In genomic region chr10:91190388-91190870, GRCh38 we compare ENCODE assay signal across 14 cellular contexts. TPM values are rescaled to one million over a fixed set of nuclear protein-coding genes. Genes with fewer than 3 reads are reported as not detected.
DNase-seq lines count a peak whose midpoint lies in the region; ATAC-seq, FAIRE-seq and TF ChIP-seq lines count a peak whose summit lies in the region.
"Had no signal": no experiment of that assay in that cellular context is flagged by ENCODE, and none has a peak within 500 bp of the region (broad histone marks: within the 10 kb centered on the region; RNA-seq: fewer than 3 reads in every experiment).

No MANE protein-coding gene starts in this region.

- H3K27ac Mint-ChIP-seq in activated T-helper 2 cell treated with anti-CD3 and anti-CD28 coated beads, Interferon-gamma antibody, Interleukin-2, Interleukin-4, amounts not matched to agents 10 μg/mL and 5 μg/mL and 100 μg/mL, durations not matched to agents 14 hours and 24 hours and 36 hours = peak overlapping the region; percentile 39
- H3K27ac Mint-ChIP-seq: H9 had no signal

- CTCF ChIA-PET in HepG2 (lab: Yijun Ruan, JAX; ENCODE audit: low intra/inter-chr PET ratio, low total read pairs) = no interaction called here

- intact Hi-C loops in Right ventricle myocardium superior (cut with DNase I) = no loop called here
- intact Hi-C loops in Right ventricle myocardium inferior (cut with DNase I) = no loop called here
- intact Hi-C loops in activated T-helper 2 cell treated with anti-CD3 and anti-CD28 coated beads, Interferon-gamma antibody, Interleukin-2, Interleukin-4, amounts not matched to agents 10 μg/mL and 5 μg/mL and 100 μg/mL, durations not matched to agents 14 hours and 24 hours and 36 hours (cut with micrococcal nuclease) = no loop called here
- intact Hi-C loops in aorta (cut with DNase I) = no loop called here
- intact Hi-C loops in HepG2 (cut with micrococcal nuclease; ENCODE audit: unreplicated experiment) = no loop called here

- FAIRE-seq in HepG2 (lab: Jason Lieb, UNC) = no peak

- no peak overlapping the region for H3K4me2 ChIP-seq in HepG2 (ENCODE audit: low read depth, low read length)

- no peak for TF ChIP-seq POLR2A in HepG2 (IDR thresholded peaks at IDR 0.05; ENCODE audit: insufficient read depth in 1 of 2, low read depth in 2 of 2, low read length in 2 of 2)

- no peaks in the 10 kb centered on the region for H4K20me1 ChIP-seq in HepG2 (ENCODE audit: insufficient read depth, low read length)

- WGBS in aorta, 2 donors = 72 to 75% methylated on average over 1 of the region's 1 CpG
- 93% methylated on average over 1 of the region's 1 CpG for WGBS in HepG2 (ENCODE audit: low lambda C conversion rate)

- H3K9me3 Mint-ChIP-seq in activated T-helper 2 cell treated with anti-CD3 and anti-CD28 coated beads, Interferon-gamma antibody, Interleukin-2, Interleukin-4, amounts not matched to agents 10 μg/mL and 5 μg/mL and 100 μg/mL, durations not matched to agents 14 hours and 24 hours and 36 hours = no peaks in the 10 kb centered on the region
- H3K9me3 Mint-ChIP-seq: H9 had no signal

- TF ChIP-seq CTCF in HepG2 (CRISPR knock-in tag; IDR thresholded peaks at IDR 0.05) = no peak

- H3K9ac ChIP-seq in HepG2 (ENCODE audit: insufficient read depth, low read depth, low read length) = no peak overlapping the region

- in situ Hi-C loops in HepG2 (cut with HindIII; ENCODE audit: extremely low pct_ligation_motif_present, low pct_unique_long_range_greater_than_20kb) = no loop called here

- H3K4me3 ChIP-seq in aorta (ENCODE audit: low read length in 2 of 2) = no peak overlapping the region
- H3K4me3 ChIP-seq in HepG2 (replicated peaks in 1 of 3; ENCODE audit: insufficient read depth in 1 of 3, low read depth in 2 of 3, low read length in 3 of 3) = no peak overlapping the region
- H3K4me3 ChIP-seq: right lobe of liver had no signal

- H3K27me3 ChIP-seq in aorta (ENCODE audit: control insufficient read depth in 1 of 2, insufficient read depth in 2 of 2, low read length in 1 of 2) = no peaks in the 10 kb centered on the region
- no peaks in the 10 kb centered on the region for H3K27me3 ChIP-seq in HepG2 (ENCODE audit: control insufficient read depth in 1 of 2, insufficient read depth in 2 of 2, low read length in 2 of 2)
- H3K27me3 ChIP-seq: right lobe of liver had no signal

- H2AFZ ChIP-seq in HepG2 (ENCODE audit: low read length) = no peak overlapping the region

- TF ChIP-seq RAD21 in HepG2 (CRISPR knock-in tag; IDR thresholded peaks at IDR 0.05) = no peak

- DNase-seq in Right ventricle myocardium superior (no peak), Right ventricle myocardium inferior (ENCODE audit: missing footprints) (no peak), glomerular visceral epithelial cell (ENCODE audit: extremely low spot score) (peak; percentile 12), aorta (no peak), SKM-1 treated with dmso at 0.1 percent for 144 hours (lab: John Stamatoyannopoulos, UW; ENCODE audit: unreplicated experiment) (no peak), CD1c-positive myeloid dendritic cell (ENCODE audit: extremely low spot score) (no peak), HepG2 (ENCODE audit: low spot score) (no peak)
- no peak for DNase-seq in activated T-helper 2 cell treated with anti-CD3 and anti-CD28 coated beads, Interferon-gamma antibody, Interleukin-2, Interleukin-4, amounts not matched to agents 10 μg/mL and 5 μg/mL and 100 μg/mL, durations not matched to agents 14 hours and 24 hours and 36 hours (ENCODE audit: low spot score)
- DNase-seq: activated T-cell treated with anti-CD3 and anti-CD28 coated beads for 4 hours; H9; NCI-H2171; right lobe of liver; stimulated activated CD8-positive, alpha-beta memory T cell treated with anti-CD3 and anti-CD28 coated beads, Interleukin-4, amount 100 ng/mL, for 48 hours had no signal

- H3K27me3 Mint-ChIP-seq in activated T-helper 2 cell treated with anti-CD3 and anti-CD28 coated beads, Interferon-gamma antibody, Interleukin-2, Interleukin-4, amounts not matched to agents 10 μg/mL and 5 μg/mL and 100 μg/mL, durations not matched to agents 14 hours and 24 hours and 36 hours (ENCODE audit: low read depth) = no peaks in the 10 kb centered on the region

- no TSS peak for BruUV-seq in HepG2 (replicated peaks; lab: Mats Ljungman, UMichigan)

- peak overlapping the region; percentile 67 to 99 for H3K27ac ChIP-seq in aorta (ENCODE audit: low read depth in 1 of 2, low read length in 2 of 2)
- H3K27ac ChIP-seq in HepG2 (ENCODE audit: extremely low read length, insufficient read depth, low read length) = no peak overlapping the region
- H3K27ac ChIP-seq: C4-2B, right lobe of liver had no signal

- no peak for TF ChIP-seq EP300 in HepG2 (IDR thresholded peaks at IDR 0.05; ENCODE audit: low read depth in 2 of 2, low read length in 2 of 2)
- no peak for TF ChIP-seq EP300 in HepG2 (CRISPR knock-in tag; IDR thresholded peaks at IDR 0.05; ENCODE audit: borderline replicate concordance)

- POLR2A ChIA-PET in HepG2 (lab: Yijun Ruan, JAX) = no interaction called here

- no peak overlapping the region for H3K4me3 Mint-ChIP-seq in activated T-helper 2 cell treated with anti-CD3 and anti-CD28 coated beads, Interferon-gamma antibody, Interleukin-2, Interleukin-4, amounts not matched to agents 10 μg/mL and 5 μg/mL and 100 μg/mL, durations not matched to agents 14 hours and 24 hours and 36 hours (ENCODE audit: low read depth)
- H3K4me3 Mint-ChIP-seq: H9 had no signal

- H3K36me3 ChIP-seq in aorta (ENCODE audit: control insufficient read depth in 1 of 2, insufficient read depth in 2 of 2, low read length in 1 of 2) (no peaks in the 10 kb centered on the region), HepG2 (replicated peaks in 1 of 2; ENCODE audit: control insufficient read depth in 1 of 2, insufficient read depth in 2 of 2, low read length in 2 of 2) (peaks cover 0 to 1% of the 10 kb centered on the region in 2 experiments; a peak in 1 of 5 replicates)
- H3K36me3 ChIP-seq: right lobe of liver had no signal

- peaks cover 11% of the 10 kb centered on the region for H3K36me3 Mint-ChIP-seq in activated T-helper 2 cell treated with anti-CD3 and anti-CD28 coated beads, Interferon-gamma antibody, Interleukin-2, Interleukin-4, amounts not matched to agents 10 μg/mL and 5 μg/mL and 100 μg/mL, durations not matched to agents 14 hours and 24 hours and 36 hours (ENCODE audit: low read depth)

- H3K9me3 ChIP-seq in aorta (ENCODE audit: control insufficient read depth, low read length) (no peaks in the 10 kb centered on the region), HepG2 (ENCODE audit: low read length) (no peaks in the 10 kb centered on the region)
- H3K9me3 ChIP-seq: right lobe of liver had no signal

- H3K79me2 ChIP-seq in HepG2 (ENCODE audit: insufficient read depth, low read length) = peaks cover 37% of the 10 kb centered on the region

- peaks cover 44% of the 10 kb centered on the region for H3K4me1 Mint-ChIP-seq in activated T-helper 2 cell treated with anti-CD3 and anti-CD28 coated beads, Interferon-gamma antibody, Interleukin-2, Interleukin-4, amounts not matched to agents 10 μg/mL and 5 μg/mL and 100 μg/mL, durations not matched to agents 14 hours and 24 hours and 36 hours (ENCODE audit: low read depth)

- peaks cover 10 to 14% of the 10 kb centered on the region in 2 donors for H3K4me1 ChIP-seq in aorta (ENCODE audit: control insufficient read depth in 1 of 2, insufficient read depth in 2 of 2, low read length in 2 of 2)
- 0 out of 2 replicates have a peak, but pooled peaks cover 2% of the 10 kb centered on the region for H3K4me1 ChIP-seq in HepG2 (ENCODE audit: insufficient read depth, low read length)
- H3K4me1 ChIP-seq: right lobe of liver had no signal

- ATAC-seq in Right ventricle myocardium superior (ENCODE audit: poor library complexity) (peak; percentile 42), Right ventricle myocardium inferior (no peak), aorta (ENCODE audit: low FRiP score) (peak; percentile 72), HepG2 (no peak)

TF ChIP-seq in HepG2, 621 proteins besides CTCF, POLR2A, EP300 and RAD21 (continues in another document):
- no peak for TF ChIP-seq ZZZ3 (CRISPR knock-in tag; IDR thresholded peaks at IDR 0.05; ENCODE audit: borderline replicate concordance)
- no peak for TF ChIP-seq CCAR2 (optimal IDR thresholded peaks at IDR 0.05; ENCODE audit: low read depth, low read length)
- TF ChIP-seq PLRG1 (conservative IDR thresholded peaks at IDR 0.05) = no peak
- TF ChIP-seq ZNF792 (CRISPR knock-in tag; IDR thresholded peaks at IDR 0.05) = no peak
- no peak for TF ChIP-seq TBX3 (IDR thresholded peaks at IDR 0.05; ENCODE audit: borderline replicate concordance)

RNA-seq across cellular contexts. Expression of gene PCGF5, which starts 30.0 kb away (rescaled TPM):
- total RNA-seq in Right ventricle myocardium superior = 56.0 TPM
- 63.2 TPM for total RNA-seq in Right ventricle myocardium inferior
- 35.9 and 36.9 TPM in 2 replicates for total RNA-seq in activated T-helper 2 cell treated with anti-CD3 and anti-CD28 coated beads, Interferon-gamma antibody, Interleukin-2, Interleukin-4, amounts not matched to agents 10 μg/mL and 5 μg/mL and 100 μg/mL, durations not matched to agents 14 hours and 24 hours and 36 hours
- total RNA-seq in aorta = 100 to 1,000 TPM in 1 of 2 donors, 10 to 100 TPM in 1; 77.7 to 145 TPM
- 100 to 1,000 TPM in 1 of 2 donors, 10 to 100 TPM in 1; 47.1 to 115 TPM for polyA plus RNA-seq in aorta
- total RNA-seq in HepG2 (2016; rRNA removed; fragmentation: Illumina TruSeq; extraction: Trizol) = 61.3 and 74.8 TPM in 2 replicates
- 88.0 and 95.6 TPM in 2 replicates for total RNA-seq in HepG2 (2016; cell fraction: cytosol; rRNA removed; fragmentation: Illumina TruSeq; extraction: Trizol; ENCODE audit: low read depth)
- 58.9 and 64.6 TPM in 2 replicates for total RNA-seq in HepG2 (2016; cell fraction: insoluble cytoplasmic fraction; rRNA removed; fragmentation: Illumina TruSeq; extraction: Trizol)
- 128 and 129 TPM in 2 replicates for total RNA-seq in HepG2 (2016; cell fraction: membrane; rRNA removed; fragmentation: Illumina TruSeq; extraction: Trizol)
- total RNA-seq in HepG2 (2016; cell fraction: nucleus; rRNA removed; fragmentation: Illumina TruSeq; extraction: Trizol) = 59.7 and 63.0 TPM in 2 replicates
- 98.8 and 138 TPM in 2 replicates for polyA plus RNA-seq in HepG2 (2011; rRNA removed)
- polyA plus RNA-seq in HepG2 (2011; cell fraction: cytosol; rRNA removed) = 83.2 and 123 TPM in 2 replicates
- polyA plus RNA-seq in HepG2 (2011; cell fraction: nucleus; rRNA removed) = 41.6 and 47.7 TPM in 2 replicates
- 90.8 and 126 TPM in 2 replicates for polyA plus RNA-seq in HepG2 (2012)
- 395 and 447 TPM in 2 replicates for polyA plus RNA-seq in HepG2 (2016; cell fraction: cytosol; fragmentation: Illumina TruSeq; extraction: Trizol; ENCODE audit: low read depth)
- polyA plus RNA-seq in HepG2 (2016; cell fraction: insoluble cytoplasmic fraction; fragmentation: Illumina TruSeq; extraction: Trizol; ENCODE audit: low read depth) = 136 and 158 TPM in 2 replicates
- polyA plus RNA-seq in HepG2 (2016; cell fraction: membrane; fragmentation: Illumina TruSeq; extraction: Trizol; ENCODE audit: low read depth) = 409 and 421 TPM in 2 replicates
- polyA plus RNA-seq in HepG2 (2016; cell fraction: nucleus; fragmentation: Illumina TruSeq; extraction: Trizol; ENCODE audit: insufficient read depth, low read depth) = 99.0 and 111 TPM in 2 replicates
- 25.3 and 38.9 TPM in 2 replicates for polyA minus RNA-seq in HepG2 (2011; rRNA and poly(A)+ RNA removed; ENCODE audit: low replicate concordance)
- 45.0 and 50.5 TPM in 2 replicates for polyA minus RNA-seq in HepG2 (2011; cell fraction: cytosol; rRNA and poly(A)+ RNA removed)
- 114 and 122 TPM in 2 replicates for polyA minus RNA-seq in HepG2 (2011; cell fraction: nucleus; rRNA and poly(A)+ RNA removed)

Comparison
In these comparisons a context has a peak if more than half of its experiments do, and no peak if none do; other contexts are left out.
1. ATAC-seq: peak in Right ventricle myocardium superior (single experiment) and aorta (single experiment); none in Right ventricle myocardium inferior (single experiment) and HepG2 (single experiment).